Comparison of ENCODE assay signal across 8 cellular contexts in genomic region chr14:64504897-64505771, GRCh38.
DNase-seq lines count a peak whose midpoint lies in the region; ATAC-seq and TF ChIP-seq lines count a peak whose summit lies in the region.

No MANE protein-coding gene starts in this region.

- H3K9me3 Mint-ChIP-seq in nephron: no peaks in the 10 kb centered on the region

- H3K4me3 ChIP-seq in LNCaP clone FGC (ENCODE audit: low read depth, low read length): peak overlapping the region; percentile 75

- H3K4me1 Mint-ChIP-seq in nephron: peaks cover 53% of the 10 kb centered on the region

- no peaks in the 10 kb centered on the region for H3K36me3 Mint-ChIP-seq in nephron (ENCODE audit: low read depth)

- peak; percentile 29 for ATAC-seq in GM21723 (IDR thresholded peaks at IDR 0.05; ENCODE audit: unreplicated experiment)

- DNase-seq in COR-L47 (lab: John Stamatoyannopoulos, UW) (peak; percentile 77), LNCaP clone FGC (ENCODE audit: low read depth) (peak; percentile 45), SHP77 (lab: John Stamatoyannopoulos, UW) (peak; percentile 55 to 83), fibroblast of the conjunctiva (ENCODE audit: low read depth) (peak; percentile 81)
- DNase-seq in activated effector memory CD4-positive, alpha-beta T cell treated with anti-CD3 and anti-CD28 coated beads, Interleukin-2, amount 50 U/mL, for 16 hours: peak; percentile 94
- peak; percentile 75 to 91 (median 86) for DNase-seq in stimulated activated naive CD4-positive, alpha-beta T cell (lab: John Stamatoyannopoulos, UW)

- TF ChIP-seq CTCF in LNCaP clone FGC (IDR thresholded peaks at IDR 0.05; ENCODE audit: control insufficient read depth, extremely low read depth, insufficient read depth) (0 out of 2 replicates have a peak, but pooled peaks have one; percentile 2), nephron (IDR thresholded peaks at IDR 0.05; ENCODE audit: unreplicated experiment in 3 of 3) (no peak)

- H3K4me3 Mint-ChIP-seq in nephron: peak overlapping the region; percentile 86 to 96 (median 90)

- H3K27me3 Mint-ChIP-seq in nephron (ENCODE audit: low read depth): no peaks in the 10 kb centered on the region

- H3K27ac Mint-ChIP-seq in nephron: peak overlapping the region; percentile 84 to 100 (median 99)

Comparison
In these comparisons a context has a peak if more than half of its experiments do, and no peak if none do; other contexts are left out.
1. Peak in every context shown above with its lines: DNase-seq, ATAC-seq and H3K4me3 ChIP-seq.